28 cellular contexts compared by ENCODE assay signal in the genomic region with DNA sequence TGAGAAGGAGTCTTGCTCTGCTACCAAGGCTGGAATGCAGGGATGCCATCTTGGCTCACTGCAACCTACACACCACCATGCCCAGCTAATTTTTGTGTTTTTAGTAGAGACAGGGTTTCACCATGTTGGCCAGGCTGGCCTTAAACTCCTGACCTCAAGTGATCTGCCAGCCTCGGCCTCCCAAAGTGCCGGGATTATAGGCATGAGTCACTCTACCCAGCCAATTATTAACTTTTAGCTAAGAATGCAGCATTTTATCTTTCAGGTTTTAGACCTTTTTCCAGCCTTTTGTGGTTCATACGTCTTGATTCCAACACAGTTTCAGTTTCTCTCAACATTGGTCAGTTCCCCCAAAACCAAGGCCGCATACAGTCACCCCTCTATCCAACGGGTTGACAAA.
"Had no signal": no experiment of that assay in that cellular context is flagged by ENCODE, and none has a peak within 500 bp of the region (broad histone marks: within the 10 kb centered on the region; RNA-seq: fewer than 3 reads in every experiment).

No MANE protein-coding gene starts in this region.

- H3K4me3 Mint-ChIP-seq: activated naive CD4-positive, alpha-beta T cell treated with anti-CD3 and anti-CD28 coated beads for 36 hours; activated naive CD8-positive, alpha-beta T cell treated with anti-CD3 and anti-CD28 coated beads for 36 hours; activated T-helper 1 cell treated with anti-CD3 and anti-CD28 coated beads, Interleukin-12 subunit alpha, Interleukin-12 subunit beta, Interleukin-2, Interleukin-4 antibody, amounts not matched to agents 30 ng/mL and 10 ng/mL and 1 ng/mL, durations not matched to agents 14 hours and 24 hours and 36 hours; nephron progenitor cell; stimulated activated naive CD8-positive, alpha-beta T cell treated with anti-CD3 and anti-CD28 coated beads, Interleukin-15, Interleukin-2, amounts not matched to agents 100 ng/mL and 50 ng/mL, for 24 hours; T-helper 1 cell treated with Interleukin-12 subunit alpha and Interleukin-12 subunit beta and Interleukin-4 antibody, amounts not matched to agents 30 μg/mL and 1 μg/mL, for 36 hours had no signal

- H3K27me3 Mint-ChIP-seq: activated naive CD8-positive, alpha-beta T cell treated with anti-CD3 and anti-CD28 coated beads for 36 hours; stimulated activated naive CD8-positive, alpha-beta T cell treated with anti-CD3 and anti-CD28 coated beads, Interleukin-15, Interleukin-2, amounts not matched to agents 100 ng/mL and 50 ng/mL, for 24 hours had no signal

- DNase-seq: activated CD4-positive, alpha-beta T cell treated with anti-CD3 and anti-CD28 coated beads for 48 hours; activated CD4-positive, alpha-beta T cell treated with anti-CD3 and anti-CD28 coated beads, Interleukin-2, amount 50 U/mL, for 48 hours; activated CD8-positive, alpha-beta memory T cell treated with anti-CD3 and anti-CD28 coated beads for 24 hours; activated effector memory CD4-positive, alpha-beta T cell treated with anti-CD3 and anti-CD28 coated beads, Interleukin-2, amount 50 U/mL, for 16 hours; activated naive CD4-positive, alpha-beta T cell treated with anti-CD3 and anti-CD28 coated beads for 36 hours; activated naive CD8-positive, alpha-beta T cell treated with anti-CD3 and anti-CD28 coated beads for 36 hours; adrenal gland; aorta; cerebellar nuclear complex; colonic mucosa; effector CD8-positive, alpha-beta T cell; glutamatergic neuron; islet precursor cell; nephron progenitor cell; retina; stimulated activated CD4-positive, alpha-beta T cell treated with anti-CD3 and anti-CD28 coated beads, Interleukin-2, amount 100 ng/mL, for 48 hours; T-helper 9 cell; trophoblast cell; WERI-Rb-1 had no signal

- H3K9me3 Mint-ChIP-seq: activated naive CD4-positive, alpha-beta T cell treated with anti-CD3 and anti-CD28 coated beads for 36 hours; activated naive CD8-positive, alpha-beta T cell treated with anti-CD3 and anti-CD28 coated beads for 36 hours; activated T-helper 1 cell treated with anti-CD3 and anti-CD28 coated beads, Interleukin-12 subunit alpha, Interleukin-12 subunit beta, Interleukin-2, Interleukin-4 antibody, amounts not matched to agents 30 ng/mL and 10 ng/mL and 1 ng/mL, durations not matched to agents 14 hours and 24 hours and 36 hours; nephron progenitor cell; stimulated activated naive CD8-positive, alpha-beta T cell treated with anti-CD3 and anti-CD28 coated beads, Interleukin-15, Interleukin-2, amounts not matched to agents 100 ng/mL and 50 ng/mL, for 24 hours; T-helper 1 cell treated with Interleukin-12 subunit alpha and Interleukin-12 subunit beta and Interleukin-4 antibody, amounts not matched to agents 30 μg/mL and 1 μg/mL, for 36 hours had no signal

- H3K27ac Mint-ChIP-seq: activated naive CD4-positive, alpha-beta T cell treated with anti-CD3 and anti-CD28 coated beads for 36 hours; activated naive CD8-positive, alpha-beta T cell treated with anti-CD3 and anti-CD28 coated beads for 36 hours; activated T-helper 1 cell treated with anti-CD3 and anti-CD28 coated beads, Interleukin-12 subunit alpha, Interleukin-12 subunit beta, Interleukin-2, Interleukin-4 antibody, amounts not matched to agents 30 ng/mL and 10 ng/mL and 1 ng/mL, durations not matched to agents 14 hours and 24 hours and 36 hours; nephron progenitor cell; progenitor cell of endocrine pancreas; stimulated activated naive CD8-positive, alpha-beta T cell treated with anti-CD3 and anti-CD28 coated beads, Interleukin-15, Interleukin-2, amounts not matched to agents 100 ng/mL and 50 ng/mL, for 24 hours; T-helper 1 cell treated with Interleukin-12 subunit alpha and Interleukin-12 subunit beta and Interleukin-4 antibody, amounts not matched to agents 30 μg/mL and 1 μg/mL, for 36 hours had no signal

- H3K4me1 ChIP-seq: adrenal gland, colonic mucosa had no signal

- H3K36me3 ChIP-seq: adrenal gland, colonic mucosa, neutrophil, thoracic aorta, WERI-Rb-1 had no signal

- H3K27ac ChIP-seq: adrenal gland, body of pancreas, colonic mucosa, epithelial cell of prostate, neutrophil, thoracic aorta, WERI-Rb-1 had no signal

- H3K36me3 Mint-ChIP-seq: activated naive CD8-positive, alpha-beta T cell treated with anti-CD3 and anti-CD28 coated beads for 36 hours had no signal

- H3K4me1 Mint-ChIP-seq: activated naive CD8-positive, alpha-beta T cell treated with anti-CD3 and anti-CD28 coated beads for 36 hours; nephron progenitor cell had no signal

- H3K27me3 ChIP-seq: adrenal gland, body of pancreas, colonic mucosa, neutrophil had no signal

- H3K4me3 ChIP-seq: adrenal gland, body of pancreas, colonic mucosa, lung, thoracic aorta had no signal

- H3K9me3 ChIP-seq: adrenal gland, body of pancreas, colonic mucosa, neutrophil, thoracic aorta had no signal
